ENCODE assay signal across 2 cellular contexts in the genomic region with DNA sequence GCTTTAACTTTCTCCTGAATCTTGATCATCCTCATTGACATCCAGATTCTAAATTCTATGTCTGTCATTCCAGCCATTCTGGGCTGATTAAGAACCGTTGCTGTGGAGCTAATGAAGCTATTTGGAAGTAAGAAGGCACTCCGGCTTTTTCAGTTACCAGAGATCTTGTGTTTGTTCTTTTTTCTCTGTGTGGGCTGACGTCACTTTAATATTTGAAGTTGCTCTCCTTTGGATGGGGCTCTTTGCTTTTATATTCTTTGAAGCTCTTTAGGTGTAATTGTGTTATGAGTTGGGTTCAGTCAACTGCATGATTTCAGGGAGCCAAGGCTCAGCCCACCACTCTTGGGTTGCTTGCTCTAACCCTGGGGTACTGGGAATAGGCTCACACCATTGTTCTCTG.
TF ChIP-seq lines count a peak whose summit lies in the region.

No MANE protein-coding gene starts in this region.

TF ChIP-seq in HepG2, 621 proteins besides CTCF, POLR2A, EP300 and RAD21:
- no peak for TF ChIP-seq ZNF644 (CRISPR knock-in tag; IDR thresholded peaks at IDR 0.05; ENCODE audit: low read depth)
- peak; percentile 61 for TF ChIP-seq ATF7 (IDR thresholded peaks at IDR 0.05)
- no peak for TF ChIP-seq ATF7 (CRISPR knock-in tag; IDR thresholded peaks at IDR 0.05)
- peak; percentile 83 for TF ChIP-seq CREB1 (IDR thresholded peaks at IDR 0.05)
- TF ChIP-seq CREB1 (CRISPR knock-in tag; IDR thresholded peaks at IDR 0.05), result no peak
- no peak for TF ChIP-seq ZNF354B (CRISPR knock-in tag; IDR thresholded peaks at IDR 0.05)
- TF ChIP-seq SAP130 (CRISPR knock-in tag; IDR thresholded peaks at IDR 0.05; ENCODE audit: low read depth), result no peak
- TF ChIP-seq, protein P1, sequence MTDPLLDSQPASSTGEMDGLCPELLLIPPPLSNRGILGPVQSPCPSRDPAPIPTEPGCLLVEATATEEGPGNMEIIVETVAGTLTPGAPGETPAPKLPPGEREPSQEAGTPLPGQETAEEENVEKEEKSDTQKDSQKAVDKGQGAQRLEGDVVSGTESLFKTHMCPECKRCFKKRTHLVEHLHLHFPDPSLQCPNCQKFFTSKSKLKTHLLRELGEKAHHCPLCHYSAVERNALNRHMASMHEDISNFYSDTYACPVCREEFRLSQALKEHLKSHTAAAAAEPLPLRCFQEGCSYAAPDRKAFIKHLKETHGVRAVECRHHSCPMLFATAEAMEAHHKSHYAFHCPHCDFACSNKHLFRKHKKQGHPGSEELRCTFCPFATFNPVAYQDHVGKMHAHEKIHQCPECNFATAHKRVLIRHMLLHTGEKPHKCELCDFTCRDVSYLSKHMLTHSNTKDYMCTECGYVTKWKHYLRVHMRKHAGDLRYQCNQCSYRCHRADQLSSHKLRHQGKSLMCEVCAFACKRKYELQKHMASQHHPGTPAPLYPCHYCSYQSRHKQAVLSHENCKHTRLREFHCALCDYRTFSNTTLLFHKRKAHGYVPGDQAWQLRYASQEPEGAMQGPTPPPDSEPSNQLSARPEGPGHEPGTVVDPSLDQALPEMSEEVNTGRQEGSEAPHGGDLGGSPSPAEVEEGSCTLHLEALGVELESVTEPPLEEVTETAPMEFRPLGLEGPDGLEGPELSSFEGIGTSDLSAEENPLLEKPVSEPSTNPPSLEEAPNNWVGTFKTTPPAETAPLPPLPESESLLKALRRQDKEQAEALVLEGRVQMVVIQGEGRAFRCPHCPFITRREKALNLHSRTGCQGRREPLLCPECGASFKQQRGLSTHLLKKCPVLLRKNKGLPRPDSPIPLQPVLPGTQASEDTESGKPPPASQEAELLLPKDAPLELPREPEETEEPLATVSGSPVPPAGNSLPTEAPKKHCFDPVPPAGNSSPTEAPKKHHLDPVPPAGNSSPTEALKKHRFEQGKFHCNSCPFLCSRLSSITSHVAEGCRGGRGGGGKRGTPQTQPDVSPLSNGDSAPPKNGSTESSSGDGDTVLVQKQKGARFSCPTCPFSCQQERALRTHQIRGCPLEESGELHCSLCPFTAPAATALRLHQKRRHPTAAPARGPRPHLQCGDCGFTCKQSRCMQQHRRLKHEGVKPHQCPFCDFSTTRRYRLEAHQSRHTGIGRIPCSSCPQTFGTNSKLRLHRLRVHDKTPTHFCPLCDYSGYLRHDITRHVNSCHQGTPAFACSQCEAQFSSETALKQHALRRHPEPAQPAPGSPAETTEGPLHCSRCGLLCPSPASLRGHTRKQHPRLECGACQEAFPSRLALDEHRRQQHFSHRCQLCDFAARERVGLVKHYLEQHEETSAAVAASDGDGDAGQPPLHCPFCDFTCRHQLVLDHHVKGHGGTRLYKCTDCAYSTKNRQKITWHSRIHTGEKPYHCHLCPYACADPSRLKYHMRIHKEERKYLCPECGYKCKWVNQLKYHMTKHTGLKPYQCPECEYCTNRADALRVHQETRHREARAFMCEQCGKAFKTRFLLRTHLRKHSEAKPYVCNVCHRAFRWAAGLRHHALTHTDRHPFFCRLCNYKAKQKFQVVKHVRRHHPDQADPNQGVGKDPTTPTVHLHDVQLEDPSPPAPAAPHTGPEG (CRISPR knock-in tag; IDR thresholded peaks at IDR 0.05), result no peak
- TF ChIP-seq ETV5 (CRISPR knock-in tag; IDR thresholded peaks at IDR 0.05; ENCODE audit: borderline replicate concordance), result no peak

TF ChIP-seq in SK-N-SH, 30 proteins besides CTCF, POLR2A, EP300 and RAD21:
- TF ChIP-seq RXRA (IDR thresholded peaks at IDR 0.05; ENCODE audit: borderline replicate concordance, low read depth) (no peak), TEAD4 (IDR thresholded peaks at IDR 0.05; ENCODE audit: borderline replicate concordance, insufficient read depth) (no peak), MEF2A (IDR thresholded peaks at IDR 0.05; ENCODE audit: borderline replicate concordance, low read depth) (no peak), FOSL2 (IDR thresholded peaks at IDR 0.05; ENCODE audit: borderline replicate concordance, low read depth) (no peak), NFIC (IDR thresholded peaks at IDR 0.05; ENCODE audit: borderline replicate concordance) (no peak), YY1 (IDR thresholded peaks at IDR 0.05; ENCODE audit: low read depth) (no peak), TAF1 (IDR thresholded peaks at IDR 0.05; ENCODE audit: borderline replicate concordance, low read depth, low read length) (no peak), SMC3 (IDR thresholded peaks at IDR 0.05; ENCODE audit: low read depth, low read length) (no peak), NRF1 (IDR thresholded peaks at IDR 0.05; ENCODE audit: low read depth, low read length) (no peak), GABPA (IDR thresholded peaks at IDR 0.05; ENCODE audit: low read depth) (no peak), CHD2 (IDR thresholded peaks at IDR 0.05; ENCODE audit: low read length, partially characterized antibody) (no peak), EZH2phosphoT487 (IDR thresholded peaks at IDR 0.05; ENCODE audit: borderline replicate concordance, low read depth) (no peak)
- TF ChIP-seq, protein P2, sequence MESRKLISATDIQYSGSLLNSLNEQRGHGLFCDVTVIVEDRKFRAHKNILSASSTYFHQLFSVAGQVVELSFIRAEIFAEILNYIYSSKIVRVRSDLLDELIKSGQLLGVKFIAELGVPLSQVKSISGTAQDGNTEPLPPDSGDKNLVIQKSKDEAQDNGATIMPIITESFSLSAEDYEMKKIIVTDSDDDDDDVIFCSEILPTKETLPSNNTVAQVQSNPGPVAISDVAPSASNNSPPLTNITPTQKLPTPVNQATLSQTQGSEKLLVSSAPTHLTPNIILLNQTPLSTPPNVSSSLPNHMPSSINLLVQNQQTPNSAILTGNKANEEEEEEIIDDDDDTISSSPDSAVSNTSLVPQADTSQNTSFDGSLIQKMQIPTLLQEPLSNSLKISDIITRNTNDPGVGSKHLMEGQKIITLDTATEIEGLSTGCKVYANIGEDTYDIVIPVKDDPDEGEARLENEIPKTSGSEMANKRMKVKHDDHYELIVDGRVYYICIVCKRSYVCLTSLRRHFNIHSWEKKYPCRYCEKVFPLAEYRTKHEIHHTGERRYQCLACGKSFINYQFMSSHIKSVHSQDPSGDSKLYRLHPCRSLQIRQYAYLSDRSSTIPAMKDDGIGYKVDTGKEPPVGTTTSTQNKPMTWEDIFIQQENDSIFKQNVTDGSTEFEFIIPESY (IDR thresholded peaks at IDR 0.05; ENCODE audit: borderline replicate concordance, low read depth), result no peak
- TF ChIP-seq, protein P3, sequence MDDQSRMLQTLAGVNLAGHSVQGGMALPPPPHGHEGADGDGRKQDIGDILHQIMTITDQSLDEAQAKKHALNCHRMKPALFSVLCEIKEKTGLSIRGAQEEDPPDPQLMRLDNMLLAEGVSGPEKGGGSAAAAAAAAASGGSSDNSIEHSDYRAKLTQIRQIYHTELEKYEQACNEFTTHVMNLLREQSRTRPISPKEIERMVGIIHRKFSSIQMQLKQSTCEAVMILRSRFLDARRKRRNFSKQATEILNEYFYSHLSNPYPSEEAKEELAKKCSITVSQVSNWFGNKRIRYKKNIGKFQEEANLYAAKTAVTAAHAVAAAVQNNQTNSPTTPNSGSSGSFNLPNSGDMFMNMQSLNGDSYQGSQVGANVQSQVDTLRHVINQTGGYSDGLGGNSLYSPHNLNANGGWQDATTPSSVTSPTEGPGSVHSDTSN (IDR thresholded peaks at IDR 0.05), result no peak
- TF ChIP-seq, protein P4, sequence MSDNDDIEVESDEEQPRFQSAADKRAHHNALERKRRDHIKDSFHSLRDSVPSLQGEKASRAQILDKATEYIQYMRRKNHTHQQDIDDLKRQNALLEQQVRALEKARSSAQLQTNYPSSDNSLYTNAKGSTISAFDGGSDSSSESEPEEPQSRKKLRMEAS (IDR thresholded peaks at IDR 0.05; ENCODE audit: low read depth), result no peak
- TF ChIP-seq, protein P5, sequence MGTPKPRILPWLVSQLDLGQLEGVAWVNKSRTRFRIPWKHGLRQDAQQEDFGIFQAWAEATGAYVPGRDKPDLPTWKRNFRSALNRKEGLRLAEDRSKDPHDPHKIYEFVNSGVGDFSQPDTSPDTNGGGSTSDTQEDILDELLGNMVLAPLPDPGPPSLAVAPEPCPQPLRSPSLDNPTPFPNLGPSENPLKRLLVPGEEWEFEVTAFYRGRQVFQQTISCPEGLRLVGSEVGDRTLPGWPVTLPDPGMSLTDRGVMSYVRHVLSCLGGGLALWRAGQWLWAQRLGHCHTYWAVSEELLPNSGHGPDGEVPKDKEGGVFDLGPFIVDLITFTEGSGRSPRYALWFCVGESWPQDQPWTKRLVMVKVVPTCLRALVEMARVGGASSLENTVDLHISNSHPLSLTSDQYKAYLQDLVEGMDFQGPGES (IDR thresholded peaks at IDR 0.05; ENCODE audit: low read depth, low read length), result no peak
